In the genomic region with DNA sequence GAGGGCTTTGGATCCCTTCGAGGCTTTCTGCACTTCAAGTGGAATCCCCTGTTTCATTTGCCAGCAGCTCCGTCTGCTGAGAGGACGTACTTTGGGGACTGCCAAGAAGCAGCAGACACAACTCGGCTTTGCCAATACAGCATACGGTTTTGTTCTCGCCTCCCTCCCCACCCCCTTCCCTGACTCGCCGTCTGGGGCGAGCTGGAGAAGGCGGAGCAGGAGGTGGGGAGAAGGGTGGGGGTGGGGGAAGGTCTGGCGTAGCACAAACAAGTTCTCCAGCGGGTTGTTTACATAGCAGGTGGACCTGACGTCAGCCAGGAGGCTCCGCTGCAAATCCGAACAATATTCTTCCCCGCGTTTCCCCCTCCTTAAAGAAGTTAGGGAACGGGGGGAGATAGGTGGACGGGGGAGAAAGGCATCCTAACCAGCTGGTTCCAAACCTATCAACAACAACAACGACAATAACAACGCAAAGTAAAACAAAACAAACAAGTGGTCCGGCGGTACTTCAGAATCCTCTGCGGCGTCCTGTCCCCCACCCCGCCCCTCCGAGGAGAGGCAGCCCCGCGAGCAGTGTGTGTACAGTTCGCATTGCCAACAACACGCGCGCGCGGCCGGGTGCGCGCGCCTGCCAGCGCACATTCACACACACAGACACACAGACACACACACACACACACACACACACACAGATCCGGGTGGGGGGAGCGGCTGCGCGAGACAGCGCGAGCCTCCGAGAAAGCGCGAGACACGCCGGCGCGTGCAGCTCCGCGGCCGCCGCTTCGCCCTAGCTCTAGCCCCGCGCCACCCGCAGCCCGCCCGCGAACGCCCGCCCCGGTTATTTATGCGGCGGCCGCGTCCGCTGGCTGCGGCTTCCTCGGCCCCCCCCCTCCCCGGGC, we compare ENCODE assay signal across 8 cellular contexts.
A peak's percentile ranks its signal among the peaks of the same experiment; 100 is the strongest.
DNase-seq lines count a peak whose midpoint lies in the region; ATAC-seq and TF ChIP-seq lines count a peak whose summit lies in the region.

No MANE protein-coding gene starts in this region.

- no peaks in the 10 kb centered on the region for H3K36me3 Mint-ChIP-seq in CD4-positive, CD25-positive, alpha-beta regulatory T cell
- no peaks in the 10 kb centered on the region for H3K36me3 Mint-ChIP-seq in T-helper 2 cell treated with Interferon-gamma antibody and Interleukin-4, amounts not matched to agents 5 μg/mL and 100 μg/mL, for 36 hours (ENCODE audit: low read depth)
- H3K36me3 Mint-ChIP-seq in endodermal cell (ENCODE audit: low read depth): no peaks in the 10 kb centered on the region

- no peak for TF ChIP-seq POLR2A in suprapubic skin (IDR thresholded peaks at IDR 0.05)

- peak in 1 of 3 donors; percentile 36 for DNase-seq in CD4-positive, CD25-positive, alpha-beta regulatory T cell
- DNase-seq in NCI-H146 (lab: John Stamatoyannopoulos, UW) (peak; percentile 64), endodermal cell (peak; percentile 94), medulla oblongata (ENCODE audit: extremely low spot score) (peak; percentile 79), suprapubic skin (ENCODE audit: low spot score in 2 of 2) (peak; percentile 85 to 92)
- no peak for DNase-seq in T-helper 2 cell treated with Interferon-gamma antibody and Interleukin-4, amounts not matched to agents 5 μg/mL and 100 μg/mL, for 36 hours (ENCODE audit: low spot score)

- no peaks in the 10 kb centered on the region for H3K36me3 ChIP-seq in CD4-positive, CD25-positive, alpha-beta regulatory T cell (ENCODE audit: control insufficient read depth, insufficient read depth, low read length)
- H3K36me3 ChIP-seq in endodermal cell (ENCODE audit: control insufficient read depth, insufficient read depth, low read length) (no peaks in the 10 kb centered on the region), suprapubic skin (no peaks in the 10 kb centered on the region)

- no peaks in the 10 kb centered on the region for H3K9me3 ChIP-seq in CD4-positive, CD25-positive, alpha-beta regulatory T cell (ENCODE audit: control insufficient read depth in 2 of 2, low read length in 2 of 2)
- H3K9me3 ChIP-seq in endodermal cell (ENCODE audit: control insufficient read depth, low read length) (no peaks in the 10 kb centered on the region), suprapubic skin (no peaks in the 10 kb centered on the region)

- H3K27ac Mint-ChIP-seq in CD4-positive, CD25-positive, alpha-beta regulatory T cell: peak overlapping the region in 2 of 3 donors; percentile 20 to 86
- peak overlapping the region; percentile 74 for H3K27ac Mint-ChIP-seq in T-helper 2 cell treated with Interferon-gamma antibody and Interleukin-4, amounts not matched to agents 5 μg/mL and 100 μg/mL, for 36 hours
- H3K27ac Mint-ChIP-seq in endodermal cell: peak overlapping the region; percentile 97

- H3K9ac ChIP-seq in endodermal cell (ENCODE audit: extremely low read depth, low read length, poor library complexity, severe bottlenecking): peak overlapping the region; percentile 94

- ATAC-seq in CD4-positive, CD25-positive, alpha-beta regulatory T cell (ENCODE audit: low read depth in 2 of 2): peak; percentile 11 to 25
- ATAC-seq in GM19455 (IDR thresholded peaks at IDR 0.05; ENCODE audit: unreplicated experiment): peak; percentile 40
- ATAC-seq in GM21619 (IDR thresholded peaks at IDR 0.05; ENCODE audit: unreplicated experiment): no peak

- TF ChIP-seq CTCF in endodermal cell (conservative IDR thresholded peaks at IDR 0.05) (no peak), suprapubic skin (IDR thresholded peaks at IDR 0.05) (no peak)

- H3K9me3 Mint-ChIP-seq in CD4-positive, CD25-positive, alpha-beta regulatory T cell: peaks cover 0 to 7% (median 0%) of the 10 kb centered on the region in 7 donors
- H3K9me3 Mint-ChIP-seq in T-helper 2 cell treated with Interferon-gamma antibody and Interleukin-4, amounts not matched to agents 5 μg/mL and 100 μg/mL, for 36 hours: no peaks in the 10 kb centered on the region
- H3K9me3 Mint-ChIP-seq in endodermal cell: no peaks in the 10 kb centered on the region

- TF ChIP-seq EP300 in suprapubic skin (IDR thresholded peaks at IDR 0.05): no peak

- H3K27ac ChIP-seq in CD4-positive, CD25-positive, alpha-beta regulatory T cell (ENCODE audit: insufficient read depth, low read length, poor library complexity, severe bottlenecking): no peak overlapping the region
- H3K27ac ChIP-seq in endodermal cell (ENCODE audit: low read depth, low read length): peak overlapping the region; percentile 93
- H3K27ac ChIP-seq in suprapubic skin: peak overlapping the region; percentile 90

- 0% methylated on average over 17 to 73 of the region's 75 CpGs for WGBS in endodermal cell (ENCODE audit: insufficient coverage in 1 of 2, insufficient read length in 1 of 2), 2 experiments
- under 1% methylated on average over 33 of the region's 75 CpGs for WGBS in suprapubic skin

- peaks cover 23% of the 10 kb centered on the region for H3K4me1 ChIP-seq in CD4-positive, CD25-positive, alpha-beta regulatory T cell (ENCODE audit: control insufficient read depth, insufficient read depth, low read length, poor library complexity, severe bottlenecking)
- H3K4me1 ChIP-seq in endodermal cell (ENCODE audit: control insufficient read depth, insufficient read depth, low read length) (no peaks in the 10 kb centered on the region), suprapubic skin (peaks cover 52% of the 10 kb centered on the region)

- peaks cover 45% of the 10 kb centered on the region for H3K27me3 ChIP-seq in CD4-positive, CD25-positive, alpha-beta regulatory T cell (ENCODE audit: control insufficient read depth, insufficient read depth, low read length)
- peaks cover 53% of the 10 kb centered on the region for H3K27me3 ChIP-seq in endodermal cell (ENCODE audit: control insufficient read depth, insufficient read depth, low read length, poor library complexity, severe bottlenecking)
- peaks cover 45% of the 10 kb centered on the region for H3K27me3 ChIP-seq in suprapubic skin

- H3K4me1 Mint-ChIP-seq in CD4-positive, CD25-positive, alpha-beta regulatory T cell: peaks cover 0 to 37% (median 6%) of the 10 kb centered on the region in 4 donors
- peaks cover 33% of the 10 kb centered on the region for H3K4me1 Mint-ChIP-seq in T-helper 2 cell treated with Interferon-gamma antibody and Interleukin-4, amounts not matched to agents 5 μg/mL and 100 μg/mL, for 36 hours (ENCODE audit: low read depth)
- peaks cover 27% of the 10 kb centered on the region for H3K4me1 Mint-ChIP-seq in endodermal cell

- H3K4me3 Mint-ChIP-seq in CD4-positive, CD25-positive, alpha-beta regulatory T cell: peak overlapping the region; percentile 19 to 79 (median 72)
- peak overlapping the region; percentile 89 for H3K4me3 Mint-ChIP-seq in T-helper 2 cell treated with Interferon-gamma antibody and Interleukin-4, amounts not matched to agents 5 μg/mL and 100 μg/mL, for 36 hours
- peak overlapping the region; percentile 88 for H3K4me3 Mint-ChIP-seq in endodermal cell

- peak overlapping the region; percentile 48 for H3K4me3 ChIP-seq in CD4-positive, CD25-positive, alpha-beta regulatory T cell (ENCODE audit: low read depth, low read length)
- H3K4me3 ChIP-seq in endodermal cell (ENCODE audit: low read length): peak overlapping the region; percentile 93
- peak overlapping the region; percentile 75 for H3K4me3 ChIP-seq in suprapubic skin

- H3K27me3 Mint-ChIP-seq in CD4-positive, CD25-positive, alpha-beta regulatory T cell: peaks cover 78% of the 10 kb centered on the region
- H3K27me3 Mint-ChIP-seq in T-helper 2 cell treated with Interferon-gamma antibody and Interleukin-4, amounts not matched to agents 5 μg/mL and 100 μg/mL, for 36 hours (ENCODE audit: low read depth): peaks cover 83% of the 10 kb centered on the region
- H3K27me3 Mint-ChIP-seq in endodermal cell (ENCODE audit: insufficient read depth): peaks cover 60% of the 10 kb centered on the region
